In the genomic region with DNA sequence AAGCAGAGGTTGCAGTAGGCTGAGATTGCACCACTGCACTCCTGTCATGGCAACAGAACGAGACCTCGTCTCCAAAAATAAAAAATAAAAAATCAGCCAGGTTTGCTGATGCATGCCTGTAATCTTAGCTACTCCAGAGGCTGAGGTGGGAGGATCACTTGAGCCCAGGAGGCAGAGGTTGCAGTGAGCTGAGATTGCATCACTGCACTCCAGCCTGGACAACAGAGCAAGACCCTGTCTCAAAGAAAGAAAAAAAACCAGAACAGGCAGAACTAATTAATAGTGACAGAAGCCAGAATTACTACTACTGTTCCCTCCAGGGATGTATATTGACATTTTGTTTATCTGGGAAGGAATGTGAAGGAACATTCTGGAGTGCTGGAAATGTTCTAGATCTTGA, we compare ENCODE assay signal across 3 cellular contexts. TPM values are rescaled to one million over a fixed set of nuclear protein-coding genes. Genes with fewer than 3 reads are reported as not detected.
"Had no signal": no experiment of that assay in that cellular context is flagged by ENCODE, and none has a peak within 500 bp of the region (broad histone marks: within the 10 kb centered on the region; RNA-seq: fewer than 3 reads in every experiment).

No MANE protein-coding gene starts in this region.

RNA-seq across cellular contexts. Expression of gene SCUBE2, which starts 7.1 kb away (rescaled TPM):
- total RNA-seq: OCI-LY7, PC-9, SJSA1 had no signal
